ENCODE assay signal across 2 cellular contexts in the genomic region with DNA sequence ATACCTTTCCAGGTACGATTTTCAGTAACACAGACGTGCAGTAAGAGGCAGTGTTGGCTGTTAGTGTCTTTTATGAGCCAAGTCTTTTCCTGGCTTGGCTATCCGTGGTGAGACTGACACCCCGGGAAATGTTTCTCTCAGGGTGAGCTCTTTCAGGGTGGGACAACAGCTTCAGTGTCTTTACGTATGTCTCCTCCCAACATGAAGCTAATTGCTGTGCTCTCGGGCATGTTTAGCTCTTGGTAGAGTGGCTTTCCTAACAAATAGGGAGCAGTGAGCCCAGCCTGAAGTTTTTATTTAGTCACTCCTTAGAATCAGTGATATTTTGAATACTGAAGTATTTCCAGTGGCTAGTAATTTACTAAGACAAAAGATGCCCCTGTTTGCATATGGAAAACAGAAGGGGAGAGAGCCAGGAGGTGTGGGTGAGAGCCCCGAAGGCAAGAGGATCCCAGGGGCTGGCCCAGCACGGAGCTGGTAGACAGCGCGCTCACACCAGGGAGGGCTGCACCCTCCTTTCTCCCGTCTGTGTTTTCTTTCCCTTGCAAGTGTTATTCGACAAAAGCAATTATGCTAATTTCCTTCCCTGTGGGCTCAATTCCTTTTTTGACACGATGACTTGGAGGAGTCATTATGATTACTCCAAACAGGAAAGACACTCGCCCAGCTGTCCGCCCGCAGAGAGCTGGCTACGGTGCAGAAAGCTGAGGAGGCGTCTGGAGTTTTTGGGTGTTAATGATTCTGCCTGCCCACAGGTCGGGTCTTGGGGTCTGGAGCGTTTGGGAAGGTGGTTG.
A peak's percentile ranks its signal among the peaks of the same experiment; 100 is the strongest.
TF ChIP-seq lines count a peak whose summit lies in the region.

No MANE protein-coding gene starts in this region.

TF ChIP-seq in H1, 55 proteins besides CTCF, POLR2A, EP300 and RAD21:
- peak; percentile 25 for TF ChIP-seq CTBP2 (IDR thresholded peaks at IDR 0.05; ENCODE audit: borderline replicate concordance, insufficient read depth, insufficient read length, low read length)
- TF ChIP-seq EZH2 (IDR thresholded peaks at IDR 0.05; ENCODE audit: low read depth, low read length, severe bottlenecking) = no peak

TF ChIP-seq in HepG2, 621 proteins besides CTCF, POLR2A, EP300 and RAD21:
- TF ChIP-seq ZNF230 (CRISPR knock-in tag; IDR thresholded peaks at IDR 0.05) = no peak
